In genomic region chr18:8623549-8624106, GRCh38 we compare ENCODE assay signal across 9 cellular contexts. TPM values are rescaled to one million over a fixed set of nuclear protein-coding genes. Genes with fewer than 3 reads are reported as not detected.
A peak's percentile ranks its signal among the peaks of the same experiment; 100 is the strongest.
DNase-seq lines count a peak whose midpoint lies in the region; ATAC-seq, FAIRE-seq and TF ChIP-seq lines count a peak whose summit lies in the region.
"Had no signal": no experiment of that assay in that cellular context is flagged by ENCODE, and none has a peak within 500 bp of the region (broad histone marks: within the 10 kb centered on the region; RNA-seq: fewer than 3 reads in every experiment).

No MANE protein-coding gene starts in this region.

- no peak for TF ChIP-seq EP300 in stomach (IDR thresholded peaks at IDR 0.05)

- no peaks in the 10 kb centered on the region for H3K27me3 Mint-ChIP-seq in CD4-positive, alpha-beta memory T cell
- no peaks in the 10 kb centered on the region for H3K27me3 Mint-ChIP-seq in T-helper 2 cell treated with Interferon-gamma antibody and Interleukin-4, amounts not matched to agents 5 μg/mL and 100 μg/mL, for 36 hours (ENCODE audit: low read depth)
- H3K27me3 Mint-ChIP-seq in memory B cell, result no peaks in the 10 kb centered on the region

- no peak for TF ChIP-seq POLR2A in stomach (IDR thresholded peaks at IDR 0.05)

- intact Hi-C loops in CD4-positive, alpha-beta memory T cell (cut with micrococcal nuclease), result no loop called here
- intact Hi-C loops in stomach (cut with DNase I; ENCODE audit: low total_unique reads), result no loop called here

- POLR2A ChIA-PET in CD4-positive, alpha-beta memory T cell (lab: Charles Lee; ENCODE audit: partially characterized antibody), result no interaction called here

- H3K36me3 Mint-ChIP-seq in CD4-positive, alpha-beta memory T cell, result peaks cover 57 to 71% of the 10 kb centered on the region in 2 donors
- H3K36me3 Mint-ChIP-seq in T-helper 2 cell treated with Interferon-gamma antibody and Interleukin-4, amounts not matched to agents 5 μg/mL and 100 μg/mL, for 36 hours (ENCODE audit: low read depth), result peaks cover 53% of the 10 kb centered on the region
- H3K36me3 Mint-ChIP-seq in memory B cell, result peaks cover 28% of the 10 kb centered on the region

- peak overlapping the region in 5 of 7 donors; percentile 37 to 70 (median 57) for H3K27ac Mint-ChIP-seq in CD4-positive, alpha-beta memory T cell
- H3K27ac Mint-ChIP-seq in T-helper 2 cell treated with Interferon-gamma antibody and Interleukin-4, amounts not matched to agents 5 μg/mL and 100 μg/mL, for 36 hours, result peak overlapping the region; percentile 71
- peak overlapping the region; percentile 87 for H3K27ac Mint-ChIP-seq in memory B cell

- H3K27ac ChIP-seq in CD4-positive, alpha-beta memory T cell (ENCODE audit: low read depth, low read length), result no peak overlapping the region
- H3K27ac ChIP-seq in stomach, result peak overlapping the region in 2 of 5 donors; percentile 3 to 50

- 61 to 72% (median 64%) methylated on average over 4 of the region's 4 CpGs for WGBS in stomach, 5 donors

- no peak for FAIRE-seq in urothelium cell line (lab: Jason Lieb, UNC)

- no peaks in the 10 kb centered on the region for H3K27me3 ChIP-seq in CD4-positive, alpha-beta memory T cell (ENCODE audit: insufficient read depth, low read length)
- H3K27me3 ChIP-seq in stomach, result no peaks in the 10 kb centered on the region

- CTCF ChIA-PET in CD4-positive, alpha-beta memory T cell (lab: Charles Lee; ENCODE audit: partially characterized antibody), result interaction anchor here (1.8 kb wide), 1 partner anchor 9 kb away, joined by 4 read pairs; no protein-coding TSS in a partner anchor

- no peak overlapping the region for H3K4me3 ChIP-seq in CD4-positive, alpha-beta memory T cell (ENCODE audit: low read length in 2 of 2)
- peak overlapping the region in 1 of 4 donors; percentile 25 for H3K4me3 ChIP-seq in stomach

- peaks cover 35 to 71% (median 51%) of the 10 kb centered on the region in 4 donors for H3K4me1 Mint-ChIP-seq in CD4-positive, alpha-beta memory T cell
- peaks cover 26% of the 10 kb centered on the region for H3K4me1 Mint-ChIP-seq in T-helper 2 cell treated with Interferon-gamma antibody and Interleukin-4, amounts not matched to agents 5 μg/mL and 100 μg/mL, for 36 hours (ENCODE audit: low read depth)
- peaks cover 45% of the 10 kb centered on the region for H3K4me1 Mint-ChIP-seq in memory B cell

- peaks cover 0 to 15% (median 4%) of the 10 kb centered on the region in 8 donors for H3K9me3 Mint-ChIP-seq in CD4-positive, alpha-beta memory T cell
- H3K9me3 Mint-ChIP-seq in T-helper 2 cell treated with Interferon-gamma antibody and Interleukin-4, amounts not matched to agents 5 μg/mL and 100 μg/mL, for 36 hours, result peaks cover 9% of the 10 kb centered on the region
- H3K9me3 Mint-ChIP-seq in memory B cell, result no peaks in the 10 kb centered on the region

- peaks cover 25% of the 10 kb centered on the region for H3K36me3 ChIP-seq in CD4-positive, alpha-beta memory T cell (ENCODE audit: insufficient read depth, low read length)
- H3K36me3 ChIP-seq in stomach, result peaks cover 14 to 30% (median 26%) of the 10 kb centered on the region in 4 donors

- peak overlapping the region in 5 of 8 donors; percentile 16 to 66 (median 56) for H3K4me3 Mint-ChIP-seq in CD4-positive, alpha-beta memory T cell
- peak overlapping the region; percentile 65 for H3K4me3 Mint-ChIP-seq in T-helper 2 cell treated with Interferon-gamma antibody and Interleukin-4, amounts not matched to agents 5 μg/mL and 100 μg/mL, for 36 hours
- peak overlapping the region; percentile 64 for H3K4me3 Mint-ChIP-seq in memory B cell

- H3K4me1 ChIP-seq in CD4-positive, alpha-beta memory T cell (ENCODE audit: insufficient read depth, low read length), result peaks cover 11% of the 10 kb centered on the region
- H3K4me1 ChIP-seq in stomach, result peaks cover 0 to 49% (median 32%) of the 10 kb centered on the region in 4 donors

- peak; percentile 66 for ATAC-seq in GM19351 (IDR thresholded peaks at IDR 0.05; ENCODE audit: unreplicated experiment)
- peak; percentile 62 for ATAC-seq in HG03439 (IDR thresholded peaks at IDR 0.05; ENCODE audit: unreplicated experiment)
- peak; percentile 75 for ATAC-seq in memory B cell (ENCODE audit: low read depth)
- ATAC-seq: HCT116 had no signal

- no peak for DNase-seq in CD4-positive, alpha-beta memory T cell
- DNase-seq in T-helper 2 cell treated with Interferon-gamma antibody and Interleukin-4, amounts not matched to agents 5 μg/mL and 100 μg/mL, for 36 hours (ENCODE audit: low spot score), result no peak
- DNase-seq in memory B cell (ENCODE audit: low spot score in 2 of 2) (no peak), NCI-H2081 treated with DMSO at 0.1 percent for 48 hours (lab: John Stamatoyannopoulos, UW) (no peak), urothelium cell line (ENCODE audit: low spot score) (no peak), stomach (no peak)

- H3K9me3 ChIP-seq in CD4-positive, alpha-beta memory T cell (ENCODE audit: control insufficient read depth in 1 of 2, low read length in 2 of 2), result no peaks in the 10 kb centered on the region
- no peaks in the 10 kb centered on the region for H3K9me3 ChIP-seq in stomach

- no peak for TF ChIP-seq CTCF in stomach (IDR thresholded peaks at IDR 0.05)

RNA-seq across cellular contexts. Expression of gene RAB12, which starts 14.4 kb away (rescaled TPM):
- 10 to 100 TPM; 20.7 to 20.8 TPM for total RNA-seq in CD4-positive, alpha-beta memory T cell
- polyA plus RNA-seq in CD4-positive, alpha-beta memory T cell, result under 1 TPM; 0.11 to 0.36 TPM
- total RNA-seq in stomach, result 10 to 100 TPM; 10.7 to 88.5 (median 35.2) TPM
- polyA plus RNA-seq in stomach, result 10 to 100 TPM; 14.8 to 24.3 (median 19.1) TPM
